Comparison of ENCODE assay signal across 20 cellular contexts in the genomic region with DNA sequence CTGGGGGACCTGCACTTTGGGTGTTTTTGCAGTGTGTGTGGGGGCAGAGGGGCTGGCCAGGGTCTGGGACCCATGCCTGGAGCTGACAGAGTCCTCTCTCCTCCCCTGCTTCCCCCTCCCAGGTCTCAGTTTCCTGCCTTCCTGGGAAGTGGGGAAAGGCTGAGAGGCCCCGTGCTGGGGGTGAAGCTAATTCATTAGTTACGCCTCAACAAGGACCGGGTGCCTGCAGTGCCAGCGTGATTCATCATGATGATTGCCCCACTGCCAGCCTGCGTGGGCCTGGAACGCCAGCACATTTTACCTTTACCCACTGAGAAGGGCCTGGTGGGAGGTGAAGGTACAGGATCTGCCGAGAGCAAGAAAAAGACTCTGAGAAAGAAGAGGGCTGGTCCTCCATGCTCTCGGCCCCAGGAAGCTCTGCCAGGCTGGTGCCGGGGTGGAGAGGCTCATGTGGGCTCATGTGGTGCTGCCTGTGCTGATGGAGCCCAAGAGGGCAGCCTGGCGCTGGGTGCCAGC. TPM values are rescaled to one million over a fixed set of nuclear protein-coding genes. Genes with fewer than 3 reads are reported as not detected.
DNase-seq lines count a peak whose midpoint lies in the region; ATAC-seq, FAIRE-seq and TF ChIP-seq lines count a peak whose summit lies in the region.
"Had no signal": no experiment of that assay in that cellular context is flagged by ENCODE, and none has a peak within 500 bp of the region (broad histone marks: within the 10 kb centered on the region; RNA-seq: fewer than 3 reads in every experiment).

No MANE protein-coding gene starts in this region.

- no peaks in the 10 kb centered on the region for H3K36me3 Mint-ChIP-seq in neural crest cell (ENCODE audit: low read depth)

- peaks cover 47% of the 10 kb centered on the region for H3K4me1 Mint-ChIP-seq in neural crest cell

- H3K27ac Mint-ChIP-seq in neural crest cell (ENCODE audit: unreplicated experiment), result no peak overlapping the region
- H3K27ac Mint-ChIP-seq: B cell had no signal

- DNase-seq in ELR (ENCODE audit: low read depth) (peak; percentile 28), NCI-H2171 (lab: John Stamatoyannopoulos, UW) (peak; percentile 28), bronchial epithelial cell (ENCODE audit: low read depth) (peak; percentile 46), neural crest cell (ENCODE audit: low read depth, low spot score) (no peak), activated T-cell treated with anti-CD3 and anti-CD28 coated beads for 4 hours (no peak), RPMI8226 (no peak)
- DNase-seq: activated CD4-positive, alpha-beta T cell treated with anti-CD3 and anti-CD28 coated beads for 48 hours; activated naive CD4-positive, alpha-beta T cell treated with Interleukin-2 at 50 U/mL for 16 hours; IMR-90; left cardiac atrium; mucosa of descending colon; NCI-H1092; SHP77 treated with DMSO at 0.1 percent for 48 hours; stimulated activated CD4-positive, alpha-beta T cell treated with anti-CD3 and anti-CD28 coated beads, Interleukin-4, amount 100 ng/mL, for 1 hour had no signal

- peaks cover 17% of the 10 kb centered on the region for H3K27me3 ChIP-seq in bronchial epithelial cell (ENCODE audit: control insufficient read depth, insufficient read depth, low read length)

- H3K9me3 Mint-ChIP-seq in neural crest cell, result no peaks in the 10 kb centered on the region

- TF ChIP-seq CTCF in bronchial epithelial cell (IDR thresholded peaks at IDR 0.05; ENCODE audit: insufficient read depth, low read length, severe bottlenecking), result no peak
- TF ChIP-seq CTCF in neural crest cell (conservative IDR thresholded peaks at IDR 0.05), result no peak

- peaks cover 32% of the 10 kb centered on the region for H3K27me3 Mint-ChIP-seq in neural crest cell (ENCODE audit: low read depth)

- no peaks in the 10 kb centered on the region for H3K36me3 ChIP-seq in bronchial epithelial cell (ENCODE audit: control insufficient read depth, insufficient read depth, low read length)

- H3K4me3 Mint-ChIP-seq in neural crest cell, result peak overlapping the region; percentile 77
- H3K4me3 Mint-ChIP-seq: B cell had no signal

- H3K4me3 ChIP-seq in bronchial epithelial cell (ENCODE audit: low read depth, low read length), result no peak overlapping the region
- H3K4me3 ChIP-seq: mucosa of descending colon had no signal

- no peak for FAIRE-seq in bronchial epithelial cell (lab: Jason Lieb, UNC)
- FAIRE-seq: D721Med had no signal

- no peak for ATAC-seq in HG02885 (IDR thresholded peaks at IDR 0.05; ENCODE audit: poor library complexity, unreplicated experiment)
- ATAC-seq in GM21447 (IDR thresholded peaks at IDR 0.05; ENCODE audit: unreplicated experiment), result no peak
- ATAC-seq: left cardiac atrium, mucosa of descending colon had no signal

RNA-seq across cellular contexts. Expression of a gene that starts 2.9 kb away (rescaled TPM):
- under 0.01 TPM in 1 of 2 replicates, not detected in the other for total RNA-seq in bronchial epithelial cell
- total RNA-seq in neural crest cell, result 2.8 and 2.9 TPM in 2 replicates
- total RNA-seq: B cell, IMR-90, osteocyte, skeletal muscle tissue had no signal

Comparison
In these comparisons a context has a peak if more than half of its experiments do, and no peak if none do; other contexts are left out.
1. DNase-seq: peak in ELR (single experiment), NCI-H2171 (single experiment) and bronchial epithelial cell (single experiment); none in neural crest cell (single experiment), activated T-cell treated with anti-CD3 and anti-CD28 coated beads for 4 hours (single experiment) and RPMI8226 (single experiment).